Comparison of ENCODE assay signal across 1 cellular context in the genomic region with DNA sequence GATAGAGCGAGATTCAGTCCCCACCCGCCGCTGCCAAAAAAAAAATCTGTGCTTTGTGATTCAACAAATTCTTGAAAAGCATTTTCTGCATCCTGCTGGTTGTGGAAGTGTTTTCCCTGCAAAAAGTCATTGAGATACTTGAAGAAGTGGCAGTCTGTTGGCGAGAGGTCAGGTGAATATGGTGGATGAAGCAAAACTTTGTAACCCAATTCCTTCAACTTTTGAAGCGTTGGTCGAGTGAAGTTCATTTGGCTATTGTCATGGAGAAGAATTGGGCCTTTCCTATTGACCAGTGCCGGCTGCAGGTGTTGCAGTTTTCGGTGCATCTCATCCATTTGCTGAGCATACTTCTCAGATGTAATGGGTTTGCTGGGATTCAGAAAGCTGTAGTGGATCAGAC.
TF ChIP-seq lines count a peak whose summit lies in the region.

No MANE protein-coding gene starts in this region.

TF ChIP-seq in WTC11, 78 proteins besides CTCF, POLR2A, EP300 and RAD21 (continued from another document):
- no peak for TF ChIP-seq ZSCAN18 (CRISPR knock-in tag; IDR thresholded peaks at IDR 0.05)
- TF ChIP-seq, protein P1, sequence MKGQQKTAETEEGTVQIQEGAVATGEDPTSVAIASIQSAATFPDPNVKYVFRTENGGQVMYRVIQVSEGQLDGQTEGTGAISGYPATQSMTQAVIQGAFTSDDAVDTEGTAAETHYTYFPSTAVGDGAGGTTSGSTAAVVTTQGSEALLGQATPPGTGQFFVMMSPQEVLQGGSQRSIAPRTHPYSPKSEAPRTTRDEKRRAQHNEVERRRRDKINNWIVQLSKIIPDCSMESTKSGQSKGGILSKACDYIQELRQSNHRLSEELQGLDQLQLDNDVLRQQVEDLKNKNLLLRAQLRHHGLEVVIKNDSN (CRISPR knock-in tag; IDR thresholded peaks at IDR 0.05): no peak
- TF ChIP-seq GRHL2 (CRISPR knock-in tag; IDR thresholded peaks at IDR 0.05; ENCODE audit: insufficient replicate concordance, severe bottlenecking): no peak
